16 cellular contexts compared by ENCODE assay signal in the genomic region with DNA sequence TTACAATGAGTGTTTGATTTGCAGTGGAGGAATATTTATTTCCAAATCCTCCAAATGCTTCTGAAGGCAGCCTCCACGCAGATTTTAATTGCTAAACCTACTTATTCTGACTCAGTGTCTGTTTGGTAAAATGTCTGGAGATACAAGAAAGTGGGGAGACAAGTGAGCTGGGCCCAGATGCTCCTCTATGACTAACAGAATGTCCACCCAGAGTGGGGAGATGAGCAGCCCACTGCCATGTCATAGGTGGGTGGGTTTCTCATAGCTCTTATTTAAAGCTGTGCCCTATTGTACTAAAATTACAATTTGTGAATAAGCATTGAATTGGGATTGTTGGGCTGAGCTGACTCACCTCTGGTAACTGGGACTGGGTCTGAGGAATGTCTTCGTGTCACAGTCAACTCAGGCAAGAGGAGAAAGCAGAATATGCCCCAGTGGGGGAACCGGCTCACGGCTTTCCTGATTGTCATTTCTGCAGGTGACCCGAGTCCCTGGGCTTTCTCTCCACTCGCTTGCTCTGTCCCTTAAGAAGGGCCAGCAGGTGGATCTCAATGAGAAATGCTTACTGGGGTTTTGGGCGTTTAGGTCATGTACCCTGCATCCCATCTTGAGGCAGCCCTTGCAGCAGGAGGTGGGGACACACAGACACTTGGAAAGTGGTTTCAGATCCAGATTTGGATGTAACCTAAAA.
"Had no signal": no experiment of that assay in that cellular context is flagged by ENCODE, and none has a peak within 500 bp of the region (broad histone marks: within the 10 kb centered on the region; RNA-seq: fewer than 3 reads in every experiment).

No MANE protein-coding gene starts in this region.

- H3K27ac ChIP-seq: gastrocnemius medialis, ovary, sigmoid colon, tibial nerve had no signal

- H3K9me3 ChIP-seq: gastrocnemius medialis, ovary, sigmoid colon, tibial nerve had no signal

- H3K4me3 ChIP-seq: gastrocnemius medialis, ovary, sigmoid colon, tibial nerve had no signal

- DNase-seq: activated CD4-positive, CD25-positive, alpha-beta regulatory T cell; activated CD8-positive, alpha-beta memory T cell treated with anti-CD3 and anti-CD28 coated beads, Interleukin-2, amount 10 ng/mL, durations not matched to agents 7 days and 5 days; activated CD8-positive, alpha-beta T cell treated with anti-CD3 and anti-CD28 coated beads, Interleukin-2, amount 10 ng/mL, durations not matched to agents 7 days and 5 days; activated naive CD8-positive, alpha-beta T cell treated with anti-CD3 and anti-CD28 coated beads, Interleukin-2, amount 10 ng/mL, durations not matched to agents 7 days and 5 days; activated T-cell treated with anti-CD3 and anti-CD28 coated beads, Interleukin-2, amount 50 U/mL, for 48 hours; amniotic stem cell; effector CD8-positive, alpha-beta T cell; gastrocnemius medialis; glutamatergic neuron; left cardiac atrium; left ventricle myocardium superior; ovary; sigmoid colon; stimulated activated naive B cell treated with anti-CD40 and anti-IgM and Interleukin-4, amounts not matched to agents 10 μg/mL and 1 μg/mL and 100 μg/mL, for 72 hours; T-helper 1 cell had no signal

- H3K36me3 ChIP-seq: gastrocnemius medialis, ovary, sigmoid colon, tibial nerve had no signal

- H3K27me3 ChIP-seq: gastrocnemius medialis, ovary, sigmoid colon, tibial nerve had no signal
